Comparison of ENCODE assay signal across 13 cellular contexts in the genomic region with DNA sequence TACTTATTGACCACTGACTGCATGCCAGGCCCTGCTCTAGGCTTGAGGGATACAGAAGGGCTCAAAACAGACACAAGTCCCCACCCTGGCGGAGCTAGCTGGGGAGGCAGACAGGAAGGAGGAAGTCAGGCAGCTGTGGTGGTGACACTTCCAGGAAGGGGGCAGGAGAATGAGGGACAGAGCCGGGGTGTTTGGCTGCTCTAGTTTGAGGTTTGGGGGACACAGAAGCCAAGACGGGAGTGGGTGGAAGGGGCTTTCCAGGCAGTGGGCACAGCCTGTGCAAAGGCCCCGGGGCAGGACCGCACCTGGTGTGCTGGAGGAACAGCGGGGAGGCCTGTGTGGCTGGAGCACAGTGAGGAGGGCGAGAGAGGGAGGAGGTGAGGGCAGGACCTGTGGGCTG. TPM values are rescaled to one million over a fixed set of nuclear protein-coding genes. Genes with fewer than 3 reads are reported as not detected.
DNase-seq lines count a peak whose midpoint lies in the region; ATAC-seq lines count a peak whose summit lies in the region.
"Had no signal": no experiment of that assay in that cellular context is flagged by ENCODE, and none has a peak within 500 bp of the region (broad histone marks: within the 10 kb centered on the region; RNA-seq: fewer than 3 reads in every experiment).

No MANE protein-coding gene starts in this region.

- peaks cover 20% of the 10 kb centered on the region for H3K4me1 Mint-ChIP-seq in activated naive CD4-positive, alpha-beta T cell treated with anti-CD3 and anti-CD28 coated beads for 36 hours (ENCODE audit: low read depth)
- H3K4me1 Mint-ChIP-seq in activated naive CD8-positive, alpha-beta T cell treated with anti-CD3 and anti-CD28 coated beads, Interleukin-2, amount 10 ng/mL, durations not matched to agents 7 days and 5 days: peaks cover 23% of the 10 kb centered on the region
- peaks cover 29% of the 10 kb centered on the region for H3K4me1 Mint-ChIP-seq in stimulated activated naive CD8-positive, alpha-beta T cell treated with anti-CD3 and anti-CD28 coated beads, Interleukin-15, amount 100 ng/mL, for 72 hours

- CTCF ChIA-PET in activated naive CD4-positive, alpha-beta T cell treated with anti-CD3 and anti-CD28 coated beads for 36 hours (lab: Charles Lee): no interaction called here

- peak overlapping the region; percentile 77 for H3K27ac Mint-ChIP-seq in activated naive CD4-positive, alpha-beta T cell treated with anti-CD3 and anti-CD28 coated beads for 36 hours
- peak overlapping the region; percentile 85 for H3K27ac Mint-ChIP-seq in activated naive CD8-positive, alpha-beta T cell treated with anti-CD3 and anti-CD28 coated beads, Interleukin-2, amount 10 ng/mL, durations not matched to agents 7 days and 5 days
- H3K27ac Mint-ChIP-seq in stimulated activated naive CD8-positive, alpha-beta T cell treated with anti-CD3 and anti-CD28 coated beads, Interleukin-15, amount 100 ng/mL, for 72 hours: peak overlapping the region; percentile 67 to 93

- H3K36me3 Mint-ChIP-seq in activated naive CD4-positive, alpha-beta T cell treated with anti-CD3 and anti-CD28 coated beads for 36 hours (ENCODE audit: low read depth): peaks cover 10% of the 10 kb centered on the region
- peaks cover 13% of the 10 kb centered on the region for H3K36me3 Mint-ChIP-seq in activated naive CD8-positive, alpha-beta T cell treated with anti-CD3 and anti-CD28 coated beads, Interleukin-2, amount 10 ng/mL, durations not matched to agents 7 days and 5 days

- no peaks in the 10 kb centered on the region for H3K27me3 Mint-ChIP-seq in activated naive CD4-positive, alpha-beta T cell treated with anti-CD3 and anti-CD28 coated beads for 36 hours (ENCODE audit: low read depth)
- no peaks in the 10 kb centered on the region for H3K27me3 Mint-ChIP-seq in activated naive CD8-positive, alpha-beta T cell treated with anti-CD3 and anti-CD28 coated beads, Interleukin-2, amount 10 ng/mL, durations not matched to agents 7 days and 5 days
- no peaks in the 10 kb centered on the region for H3K27me3 Mint-ChIP-seq in stimulated activated naive CD8-positive, alpha-beta T cell treated with anti-CD3 and anti-CD28 coated beads, Interleukin-15, amount 100 ng/mL, for 72 hours

- no peaks in the 10 kb centered on the region for H3K9me3 Mint-ChIP-seq in activated naive CD4-positive, alpha-beta T cell treated with anti-CD3 and anti-CD28 coated beads for 36 hours
- peaks cover 1% of the 10 kb centered on the region for H3K9me3 Mint-ChIP-seq in activated naive CD8-positive, alpha-beta T cell treated with anti-CD3 and anti-CD28 coated beads, Interleukin-2, amount 10 ng/mL, durations not matched to agents 7 days and 5 days
- H3K9me3 Mint-ChIP-seq in stimulated activated naive CD8-positive, alpha-beta T cell treated with anti-CD3 and anti-CD28 coated beads, Interleukin-15, amount 100 ng/mL, for 72 hours: no peaks in the 10 kb centered on the region

- DNase-seq in activated naive CD4-positive, alpha-beta T cell treated with anti-CD3 and anti-CD28 coated beads for 36 hours: no peak
- no peak for DNase-seq in activated naive CD4-positive, alpha-beta T cell treated with anti-CD3 and anti-CD28 coated beads, Interleukin-2, amount 50 U/mL, for 16 hours
- DNase-seq in activated naive CD8-positive, alpha-beta T cell treated with anti-CD3 and anti-CD28 coated beads, Interleukin-2, amount 10 ng/mL, durations not matched to agents 7 days and 5 days: peak; percentile 64
- peak in 1 of 2 donors; percentile 43 for DNase-seq in stimulated activated naive CD8-positive, alpha-beta T cell treated with anti-CD3 and anti-CD28 coated beads, Interleukin-15, amount 100 ng/mL, for 72 hours
- no peak for DNase-seq in NOMO-1 treated with DMSO at 0.1 percent for 48 hours (lab: John Stamatoyannopoulos, UW; ENCODE audit: unreplicated experiment)
- DNase-seq: activated CD8-positive, alpha-beta memory T cell treated with anti-CD3 and anti-CD28 coated beads, Interleukin-2, amount 50 U/mL, for 4 hours; cortex of kidney; heart left ventricle; NCI-H1930; NCI-H510A; PC-3; small intestine had no signal

- POLR2A ChIA-PET in activated naive CD8-positive, alpha-beta T cell treated with anti-CD3 and anti-CD28 coated beads, Interleukin-2, amount 10 ng/mL, durations not matched to agents 7 days and 5 days (lab: Charles Lee): interaction anchor here (1.2 to 2.0 kb wide), 2 partner anchors 45 to 219 kb away, joined by 3 to 5 read pairs; a partner anchor contains a TSS

- intact Hi-C loops in activated naive CD4-positive, alpha-beta T cell treated with anti-CD3 and anti-CD28 coated beads for 36 hours (cut with micrococcal nuclease): no loop called here

- ATAC-seq in activated naive CD8-positive, alpha-beta T cell treated with anti-CD3 and anti-CD28 coated beads, Interleukin-2, amount 10 ng/mL, durations not matched to agents 7 days and 5 days (ENCODE audit: low read depth): no peak
- no peak for ATAC-seq in stimulated activated naive CD8-positive, alpha-beta T cell treated with anti-CD3 and anti-CD28 coated beads, Interleukin-15, amount 100 ng/mL, for 72 hours
- no peak for ATAC-seq in HG03045 (IDR thresholded peaks at IDR 0.05; ENCODE audit: unreplicated experiment)
- ATAC-seq: heart left ventricle, PC-3 had no signal

- no peak overlapping the region for H3K4me3 Mint-ChIP-seq in activated naive CD4-positive, alpha-beta T cell treated with anti-CD3 and anti-CD28 coated beads for 36 hours
- H3K4me3 Mint-ChIP-seq in activated naive CD8-positive, alpha-beta T cell treated with anti-CD3 and anti-CD28 coated beads, Interleukin-2, amount 10 ng/mL, durations not matched to agents 7 days and 5 days: peak overlapping the region; percentile 67
- H3K4me3 Mint-ChIP-seq in stimulated activated naive CD8-positive, alpha-beta T cell treated with anti-CD3 and anti-CD28 coated beads, Interleukin-15, amount 100 ng/mL, for 72 hours: peak overlapping the region; percentile 8 to 60

RNA-seq across cellular contexts. Expression of a gene that starts 4.0 kb away (rescaled TPM):
- total RNA-seq in activated naive CD4-positive, alpha-beta T cell treated with anti-CD3 and anti-CD28 coated beads for 36 hours: 10 to 100 TPM; 71.4 to 77.0 TPM
- 10 to 100 TPM; 68.9 to 73.9 TPM for total RNA-seq in activated naive CD8-positive, alpha-beta T cell treated with anti-CD3 and anti-CD28 coated beads, Interleukin-2, amount 10 ng/mL, durations not matched to agents 7 days and 5 days

RNA-seq across cellular contexts. Expression of a gene that starts 5.0 kb away (rescaled TPM):
- 10 to 100 TPM; 28.6 to 30.0 TPM for total RNA-seq in activated naive CD4-positive, alpha-beta T cell treated with anti-CD3 and anti-CD28 coated beads for 36 hours
- total RNA-seq in activated naive CD8-positive, alpha-beta T cell treated with anti-CD3 and anti-CD28 coated beads, Interleukin-2, amount 10 ng/mL, durations not matched to agents 7 days and 5 days: 10 to 100 TPM; 54.5 to 61.9 TPM

RNA-seq across cellular contexts. Expression of a gene that starts 5.5 kb away (rescaled TPM):
- not detected for total RNA-seq in activated naive CD4-positive, alpha-beta T cell treated with anti-CD3 and anti-CD28 coated beads for 36 hours
- total RNA-seq in activated naive CD8-positive, alpha-beta T cell treated with anti-CD3 and anti-CD28 coated beads, Interleukin-2, amount 10 ng/mL, durations not matched to agents 7 days and 5 days: not detected
- total RNA-seq: heart left ventricle, PC-3 had no signal

RNA-seq across cellular contexts. Expression of a gene that starts 19.7 kb away (rescaled TPM):
- 10 to 100 TPM; 12.7 to 13.7 TPM for total RNA-seq in activated naive CD4-positive, alpha-beta T cell treated with anti-CD3 and anti-CD28 coated beads for 36 hours
- total RNA-seq in activated naive CD8-positive, alpha-beta T cell treated with anti-CD3 and anti-CD28 coated beads, Interleukin-2, amount 10 ng/mL, durations not matched to agents 7 days and 5 days: 10 to 100 TPM; 29.4 to 31.8 TPM
- total RNA-seq: PC-3 had no signal

RNA-seq across cellular contexts. Expression of a gene that starts 58.3 kb away (rescaled TPM):
- total RNA-seq in activated naive CD4-positive, alpha-beta T cell treated with anti-CD3 and anti-CD28 coated beads for 36 hours: 1 to 10 TPM in 1 of 2 experiments, under 1 TPM in 1; 0.93 to 1.6 TPM
- total RNA-seq in activated naive CD8-positive, alpha-beta T cell treated with anti-CD3 and anti-CD28 coated beads, Interleukin-2, amount 10 ng/mL, durations not matched to agents 7 days and 5 days: 1 to 10 TPM; 5.2 to 7.6 TPM
